In genomic region chrX:19130628-19131027, GRCh38 we compare ENCODE assay signal across 21 cellular contexts. TPM values are rescaled to one million over a fixed set of nuclear protein-coding genes. Genes with fewer than 3 reads are reported as not detected.
A peak's percentile ranks its signal among the peaks of the same experiment; 100 is the strongest.
DNase-seq lines count a peak whose midpoint lies in the region; ATAC-seq and TF ChIP-seq lines count a peak whose summit lies in the region.
"Had no signal": no experiment of that assay in that cellular context is flagged by ENCODE, and none has a peak within 500 bp of the region (broad histone marks: within the 10 kb centered on the region; RNA-seq: fewer than 3 reads in every experiment).

No MANE protein-coding gene starts in this region.

- no peak overlapping the region for H2BK5ac ChIP-seq in IMR-90 (ENCODE audit: low read depth, low read length, poor library complexity, severe bottlenecking)

- H3K9me1 ChIP-seq in IMR-90 (ENCODE audit: insufficient read depth, low read length): no peaks in the 10 kb centered on the region

- H3K27ac ChIP-seq in IMR-90 (ENCODE audit: insufficient read depth, low read length) (no peak overlapping the region), WERI-Rb-1 (no peak overlapping the region), OCI-LY7 (ENCODE audit: low read depth, low read length, poor library complexity, severe bottlenecking) (no peak overlapping the region)
- H3K27ac ChIP-seq: 22Rv1; BLaER1 treated with 17β-estradiol and CSF1 and Interleukin-3, amounts not matched to agents 10 nM and 100 nM; GM23248 had no signal

- H4K20me1 ChIP-seq in IMR-90 (ENCODE audit: insufficient read depth, low read length) (no peaks in the 10 kb centered on the region), OCI-LY7 (ENCODE audit: insufficient read depth, low read length) (no peaks in the 10 kb centered on the region)
- H4K20me1 ChIP-seq: BLaER1 treated with 17β-estradiol and CSF1 and Interleukin-3, amounts not matched to agents 10 nM and 100 nM had no signal

- no peak overlapping the region for H2BK120ac ChIP-seq in IMR-90 (ENCODE audit: low read depth, low read length)

- H2AK9ac ChIP-seq in IMR-90 (replicated peaks; ENCODE audit: low read depth, low read length, poor library complexity): peak overlapping the region; percentile 55

- no peak overlapping the region for H3K4ac ChIP-seq in IMR-90 (ENCODE audit: low read depth, low read length)

- H3K4me1 ChIP-seq in IMR-90 (ENCODE audit: control insufficient read depth, insufficient read depth, low read length): no peaks in the 10 kb centered on the region
- no peaks in the 10 kb centered on the region for H3K4me1 ChIP-seq in OCI-LY7 (ENCODE audit: insufficient read depth, low read length, poor library complexity, severe bottlenecking)
- H3K4me1 ChIP-seq: BE2C had no signal

- no peak overlapping the region for H2BK20ac ChIP-seq in IMR-90 (ENCODE audit: low read depth, low read length)

- peak; percentile 4 for DNase-seq in DMS53 (lab: John Stamatoyannopoulos, UW)
- no peak for DNase-seq in DMS53 treated with DMSO at 0.1 percent for 48 hours (lab: John Stamatoyannopoulos, UW; ENCODE audit: unreplicated experiment)
- DNase-seq in IMR-90: no peak
- DNase-seq in WERI-Rb-1: no peak
- DNase-seq in OCI-LY7 (ENCODE audit: low spot score): no peak
- DNase-seq: ACHN; AML-193; BE2C; Calu3; CD4-positive, alpha-beta memory T cell; COR-L47; DMS79; GF-D8; GM23248; H7; HCEC 1CT had no signal

- CTCF ChIA-PET in IMR-90 (lab: Yijun Ruan, JAX) (no interaction called here), OCI-LY7 (lab: Charles Lee; ENCODE audit: unreplicated experiment) (no interaction called here)

- H3K27me3 ChIP-seq in IMR-90 (ENCODE audit: control insufficient read depth, insufficient read depth, low read length) (no peaks in the 10 kb centered on the region), WERI-Rb-1 (ENCODE audit: insufficient read depth, low read depth, severe bottlenecking) (peaks cover 43% of the 10 kb centered on the region)
- H3K27me3 ChIP-seq: BE2C had no signal

- no peak overlapping the region for H4K5ac ChIP-seq in IMR-90 (ENCODE audit: low read depth, low read length)

- H3K9me2 ChIP-seq in OCI-LY7 (ENCODE audit: insufficient read depth, low read length): no peaks in the 10 kb centered on the region

- no peak overlapping the region for H3K56ac ChIP-seq in IMR-90 (ENCODE audit: extremely low read depth, insufficient read depth, low read length)

- H4K8ac ChIP-seq in IMR-90 (ENCODE audit: low read depth in 2 of 2, low read length in 2 of 2): no peak overlapping the region

- no peak overlapping the region for H3K18ac ChIP-seq in IMR-90 (ENCODE audit: low read depth, low read length)

- POLR2A ChIA-PET in IMR-90 (lab: Charles Lee; ENCODE audit: unreplicated experiment): no interaction called here
- POLR2A ChIA-PET in OCI-LY7 (lab: Charles Lee): no interaction called here

- no TSS peak for BruUV-seq in IMR-90 (replicated peaks; lab: Mats Ljungman, UMichigan)
- BruUV-seq in OCI-LY7 (replicated peaks; lab: Mats Ljungman, UMichigan): no TSS peak

- H4K91ac ChIP-seq in IMR-90 (ENCODE audit: insufficient read depth, low read depth, low read length): no peak overlapping the region

- H3K14ac ChIP-seq in IMR-90 (replicated peaks; ENCODE audit: low read depth, low read length): no peak overlapping the region

- no peak overlapping the region for H2AK5ac ChIP-seq in IMR-90 (ENCODE audit: low read depth, low read length)

- H3K36me3 ChIP-seq in IMR-90 (ENCODE audit: control insufficient read depth, insufficient read depth, low read length) (no peaks in the 10 kb centered on the region), WERI-Rb-1 (no peaks in the 10 kb centered on the region), OCI-LY7 (ENCODE audit: insufficient read depth, low read length) (no peaks in the 10 kb centered on the region)
- H3K36me3 ChIP-seq: BE2C; BLaER1 treated with 17β-estradiol and CSF1 and Interleukin-3, amounts not matched to agents 10 nM and 100 nM had no signal

- no peak for TF ChIP-seq CTCF in IMR-90 (conservative IDR thresholded peaks at IDR 0.05; ENCODE audit: low read depth, low read length)
- TF ChIP-seq CTCF in WERI-Rb-1 (IDR thresholded peaks at IDR 0.05; ENCODE audit: low read depth, low read length): 0 out of 2 replicates have a peak, but pooled peaks have one; percentile 2
- TF ChIP-seq CTCF in OCI-LY7 (conservative IDR thresholded peaks at IDR 0.05; ENCODE audit: low read length): no peak

- no peak overlapping the region for H3K4me2 ChIP-seq in IMR-90 (ENCODE audit: low read depth, low read length)
- H3K4me2 ChIP-seq in OCI-LY7 (ENCODE audit: low read length): no peak overlapping the region
- H3K4me2 ChIP-seq: BLaER1 treated with 17β-estradiol and CSF1 and Interleukin-3, amounts not matched to agents 10 nM and 100 nM had no signal

- no peak overlapping the region for H3K4me3 ChIP-seq in IMR-90 (ENCODE audit: insufficient read depth, low read depth, low read length)
- no peak overlapping the region for H3K4me3 ChIP-seq in WERI-Rb-1 (ENCODE audit: low read depth, low read length)
- H3K4me3 ChIP-seq in OCI-LY7 (ENCODE audit: low read depth, low read length, poor library complexity, severe bottlenecking): no peak overlapping the region
- H3K4me3 ChIP-seq: BLaER1 treated with 17β-estradiol and CSF1 and Interleukin-3, amounts not matched to agents 10 nM and 100 nM; GM23248 had no signal

- no peak overlapping the region for H3K9ac ChIP-seq in IMR-90 (ENCODE audit: low read depth, low read length)
- H3K9ac ChIP-seq: BLaER1 treated with 17β-estradiol and CSF1 and Interleukin-3, amounts not matched to agents 10 nM and 100 nM; GM23248 had no signal

- no CpG with 5 or more reads among the region's 4 CpGs for WGBS in IMR-90 (ENCODE audit: extremely low coverage in 2 of 2, insufficient read length in 1 of 2), 2 experiments

- in situ Hi-C loops in IMR-90 (cut with MboI; ENCODE audit: low sequenced_read_pairs): no loop called here

- H3K9me3 ChIP-seq in IMR-90 (ENCODE audit: control insufficient read depth, insufficient read depth, low read length) (no peaks in the 10 kb centered on the region), WERI-Rb-1 (ENCODE audit: severe bottlenecking) (no peaks in the 10 kb centered on the region), OCI-LY7 (ENCODE audit: low read length) (no peaks in the 10 kb centered on the region)
- H3K9me3 ChIP-seq: BE2C had no signal

- dilution Hi-C loops in IMR-90 (cut with HindIII; ENCODE audit: low sequenced_read_pairs, unreplicated experiment): no loop called here

- no peak for TF ChIP-seq POLR2A in IMR-90 (IDR thresholded peaks at IDR 0.05; ENCODE audit: low read depth, low read length)

- no peaks in the 10 kb centered on the region for H3K79me1 ChIP-seq in IMR-90 (ENCODE audit: low read depth in 1 of 2, low read length in 2 of 2)

- no peaks in the 10 kb centered on the region for H3K79me2 ChIP-seq in OCI-LY7 (ENCODE audit: insufficient read depth, low read depth, low read length)

- ATAC-seq in IMR-90 (ENCODE audit: low read depth) (no peak), GM18867 (IDR thresholded peaks at IDR 0.05; ENCODE audit: unreplicated experiment) (no peak)

- intact Hi-C loops in IMR-90 (cut with micrococcal nuclease): no loop called here
- intact Hi-C loops in OCI-LY7 (cut with micrococcal nuclease; ENCODE audit: unreplicated experiment): no loop called here

- no peak overlapping the region for H2BK15ac ChIP-seq in IMR-90 (ENCODE audit: low read depth, low read length)

- H2AFZ ChIP-seq in IMR-90 (replicated peaks; ENCODE audit: low read length, poor library complexity): no peak overlapping the region
- no peak overlapping the region for H2AFZ ChIP-seq in OCI-LY7 (ENCODE audit: low read length)
- H2AFZ ChIP-seq: GM23248 had no signal

- H3K23ac ChIP-seq in IMR-90 (ENCODE audit: low read depth, low read length): no peak overlapping the region

- no peak for TF ChIP-seq RAD21 in IMR-90 (IDR thresholded peaks at IDR 0.05; ENCODE audit: low read length)

TF ChIP-seq in IMR-90, 13 proteins besides CTCF, POLR2A, EP300 and RAD21:
- peak; percentile 22; the same call in 1 of the 2 replicates for TF ChIP-seq MAFK (IDR thresholded peaks at IDR 0.05; ENCODE audit: low read depth, low read length)
- TF ChIP-seq SMC3 (IDR thresholded peaks at IDR 0.05; ENCODE audit: low read depth, low read length): no peak
TF ChIP-seq in IMR-90: peak in this region for 1.

RNA-seq across cellular contexts. Expression of gene ADGRG2, which starts 8.4 kb away (rescaled TPM):
- total RNA-seq in IMR-90 (2012; rRNA removed) (under 0.01 TPM in 2 replicates), OCI-LY7 (2022) (not detected in 2 replicates)
- 0.06 and 0.07 TPM in 2 replicates for polyA plus RNA-seq in IMR-90 (2012; rRNA removed)
- polyA plus RNA-seq in IMR-90 (2012; cell fraction: cytosol; rRNA removed): 0.01 TPM in 2 replicates
- polyA plus RNA-seq in IMR-90 (2012; cell fraction: nucleus; rRNA removed; ENCODE audit: low replicate concordance): 0.02 and 0.10 TPM in 2 replicates
- not detected in 2 replicates for total RNA-seq in OCI-LY7 (2014; rRNA removed; shearing (Covaris generic))
- total RNA-seq: CD4-positive, alpha-beta memory T cell; G401; GM23248 had no signal
- polyA plus RNA-seq: CD14-positive monocyte; CD4-positive, alpha-beta memory T cell had no signal
